Comparison of ENCODE assay signal across 22 cellular contexts in the genomic region with DNA sequence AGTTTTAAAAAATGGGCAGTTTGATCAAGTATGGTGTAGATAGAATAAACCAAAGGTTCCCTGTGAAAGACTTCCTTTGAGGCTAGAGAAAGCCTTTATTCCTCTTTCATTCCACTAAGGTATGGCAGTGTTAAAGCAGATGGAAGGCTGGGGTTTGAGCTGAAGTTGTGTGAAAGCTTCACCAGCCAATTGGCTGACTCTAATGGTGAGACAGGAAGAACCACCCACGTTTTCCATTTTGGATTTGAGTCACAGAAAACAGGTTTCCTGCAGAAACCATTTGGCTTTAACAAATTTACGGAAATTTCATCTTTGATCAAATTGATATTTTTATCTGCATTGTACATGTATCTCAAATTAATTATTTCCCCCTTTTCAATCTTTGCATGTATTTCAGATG. TPM values are rescaled to one million over a fixed set of nuclear protein-coding genes. Genes with fewer than 3 reads are reported as not detected.
DNase-seq lines count a peak whose midpoint lies in the region; ATAC-seq, FAIRE-seq and TF ChIP-seq lines count a peak whose summit lies in the region.
"Had no signal": no experiment of that assay in that cellular context is flagged by ENCODE, and none has a peak within 500 bp of the region (broad histone marks: within the 10 kb centered on the region; RNA-seq: fewer than 3 reads in every experiment).

No MANE protein-coding gene starts in this region.

- no peaks in the 10 kb centered on the region for H3K27me3 Mint-ChIP-seq in activated CD4-positive, alpha-beta T cell treated with anti-CD3 and anti-CD28 coated beads, Interleukin-2, amount 10 ng/mL, durations not matched to agents 24 days and 14 days
- H3K27me3 Mint-ChIP-seq in stimulated activated naive B cell treated with anti-CD40 and anti-IgM and Interleukin-4, amounts not matched to agents 10 μg/mL and 1 μg/mL and 100 μg/mL, for 72 hours = no peaks in the 10 kb centered on the region
- H3K27me3 Mint-ChIP-seq: activated CD8-positive, alpha-beta memory T cell treated with anti-CD3 and anti-CD28 coated beads, Interleukin-2, amount 10 ng/mL, durations not matched to agents 7 days and 5 days had no signal

- DNase-seq in activated CD4-positive, alpha-beta T cell treated with anti-CD3 and anti-CD28 coated beads, Interleukin-2, amount 10 ng/mL, durations not matched to agents 24 days and 14 days = no peak
- no peak for DNase-seq in activated CD4-positive, alpha-beta T cell treated with anti-CD3 and anti-CD28 coated beads for 48 hours
- DNase-seq in NCI-H82 treated with DMSO at 0.1 percent for 48 hours (lab: John Stamatoyannopoulos, UW; ENCODE audit: unreplicated experiment) = peak; percentile 44
- DNase-seq in H1 (ENCODE audit: low read depth in 1 of 2, low spot score in 2 of 2) = no peak
- DNase-seq in stimulated activated naive B cell treated with anti-CD40 and anti-IgM and Interleukin-4, amounts not matched to agents 10 μg/mL and 1 μg/mL and 100 μg/mL, for 72 hours = no peak
- no peak for DNase-seq in activated CD8-positive, alpha-beta memory T cell treated with anti-CD3 and anti-CD28 coated beads for 24 hours
- no peak for DNase-seq in urothelium cell line (ENCODE audit: low spot score)
- DNase-seq: activated CD8-positive, alpha-beta memory T cell treated with anti-CD3 and anti-CD28 coated beads, Interleukin-2, amount 10 ng/mL, durations not matched to agents 7 days and 5 days; activated gamma-delta T cell treated with Interleukin-2 at 50 U/mL for 16 hours; aorta; C1 segment of cervical spinal cord; DMS53; endodermal cell; KG1; NCI-H2029 treated with DMSO at 0.1 percent for 48 hours; posterior cingulate gyrus; SIG-M5; stimulated activated CD4-positive, alpha-beta T cell treated with anti-CD3 and anti-CD28 coated beads, Interleukin-2, amount 100 ng/mL, for 48 hours; substantia nigra had no signal

- no peak for TF ChIP-seq CTCF in H1 (IDR thresholded peaks at IDR 0.05; ENCODE audit: control extremely low read depth in 1 of 3, insufficient read depth in 1 of 3, low read depth in 1 of 3, low read length in 3 of 3)

- H3K79me2 ChIP-seq in H1 (ENCODE audit: control insufficient read depth in 1 of 2, insufficient read depth in 2 of 2, low read length in 2 of 2) = peaks cover 0 to 93% of the 10 kb centered on the region in 2 experiments

- H2BK5ac ChIP-seq in H1 (ENCODE audit: low read depth, low read length) = no peak overlapping the region

- no peak overlapping the region for H2AFZ ChIP-seq in H1 (ENCODE audit: low read length)

- WGBS in H1 (ENCODE audit: extremely low coverage in 1 of 2, insufficient coverage in 1 of 2, insufficient read length in 1 of 2, insufficient replicate concordance in 2 of 2, low coverage in 1 of 2, low lambda C conversion rate in 2 of 2, missing lambda C conversion rate in 1 of 2), 2 experiments = 58% methylated on average over 2 of the region's 2 CpGs; no CpG with 5 or more reads in 1 of the 2 experiments

- no peak overlapping the region for H2BK120ac ChIP-seq in H1 (replicated peaks; ENCODE audit: low read depth, low read length)

- H2BK12ac ChIP-seq in H1 (ENCODE audit: low read depth, low read length) = no peak overlapping the region

- peaks cover 0 to 6% (median 3%) of the 10 kb centered on the region in 4 experiments; a peak in 5 of 7 replicates for H3K4me1 ChIP-seq in H1 (replicated peaks in 1 of 4; ENCODE audit: control insufficient read depth in 3 of 4, insufficient read depth in 4 of 4, low read length in 3 of 4)

- no peak overlapping the region for H3K56ac ChIP-seq in H1 (replicated peaks; ENCODE audit: insufficient read length, low read depth, low read length)

- H3K23ac ChIP-seq in H1 (ENCODE audit: insufficient read length) = no peak overlapping the region

- no peak overlapping the region for H3K4ac ChIP-seq in H1 (replicated peaks; ENCODE audit: insufficient read length, low read depth, low read length)

- no peak overlapping the region for H2BK15ac ChIP-seq in H1 (ENCODE audit: low read length)

- H3K4me3 Mint-ChIP-seq in activated CD4-positive, alpha-beta T cell treated with anti-CD3 and anti-CD28 coated beads, Interleukin-2, amount 10 ng/mL, durations not matched to agents 24 days and 14 days = peak overlapping the region; percentile 3
- H3K4me3 Mint-ChIP-seq in stimulated activated naive B cell treated with anti-CD40 and anti-IgM and Interleukin-4, amounts not matched to agents 10 μg/mL and 1 μg/mL and 100 μg/mL, for 72 hours = peak overlapping the region; percentile 52 to 58
- H3K4me3 Mint-ChIP-seq: activated CD8-positive, alpha-beta memory T cell treated with anti-CD3 and anti-CD28 coated beads, Interleukin-2, amount 10 ng/mL, durations not matched to agents 7 days and 5 days; endodermal cell; T-helper 1 cell treated with Interleukin-12 subunit alpha and Interleukin-12 subunit beta and Interleukin-4 antibody, amounts not matched to agents 30 μg/mL and 1 μg/mL, for 36 hours had no signal

- intact Hi-C loops in activated CD4-positive, alpha-beta T cell treated with anti-CD3 and anti-CD28 coated beads, Interleukin-2, amount 10 ng/mL, durations not matched to agents 24 days and 14 days (cut with micrococcal nuclease) = no loop called here

- H3K9me3 ChIP-seq in H1 (ENCODE audit: insufficient read depth in 2 of 2, low read depth in 1 of 2, low read length in 1 of 2) = no peaks in the 10 kb centered on the region
- H3K9me3 ChIP-seq: HAP-1 had no signal

- H3K27ac Mint-ChIP-seq in activated CD4-positive, alpha-beta T cell treated with anti-CD3 and anti-CD28 coated beads, Interleukin-2, amount 10 ng/mL, durations not matched to agents 24 days and 14 days = no peak overlapping the region
- H3K27ac Mint-ChIP-seq in stimulated activated naive B cell treated with anti-CD40 and anti-IgM and Interleukin-4, amounts not matched to agents 10 μg/mL and 1 μg/mL and 100 μg/mL, for 72 hours = peak overlapping the region; percentile 96
- H3K27ac Mint-ChIP-seq: activated CD8-positive, alpha-beta memory T cell treated with anti-CD3 and anti-CD28 coated beads, Interleukin-2, amount 10 ng/mL, durations not matched to agents 7 days and 5 days; T-helper 1 cell treated with Interleukin-12 subunit alpha and Interleukin-12 subunit beta and Interleukin-4 antibody, amounts not matched to agents 30 μg/mL and 1 μg/mL, for 36 hours had no signal

- no peak overlapping the region for H3K4me3 ChIP-seq in H1 (ENCODE audit: extremely low read depth in 1 of 4, insufficient read depth in 2 of 4, low read depth in 3 of 4, low read length in 4 of 4)
- H3K4me3 ChIP-seq: HAP-1 had no signal

- H3K18ac ChIP-seq in H1 (ENCODE audit: extremely low read depth, low read length) = no peak overlapping the region

- FAIRE-seq in H1 (lab: Jason Lieb, UNC) (peak; percentile 24), urothelium cell line (lab: Jason Lieb, UNC) (no peak)

- TF ChIP-seq RAD21 in H1 (IDR thresholded peaks at IDR 0.05 in 1 of 2, conservative IDR thresholded peaks at IDR 0.05 in 1 of 2; ENCODE audit: low read depth in 2 of 2, low read length in 2 of 2) = no peak

- H4K8ac ChIP-seq in H1 (ENCODE audit: extremely low read depth, insufficient read depth, low read length) = no peak overlapping the region

- H4K91ac ChIP-seq in H1 (replicated peaks; ENCODE audit: insufficient read length, low read length) = no peak overlapping the region

- no peak overlapping the region for H4K5ac ChIP-seq in H1 (ENCODE audit: insufficient read length, low read depth, low read length)

- no peaks in the 10 kb centered on the region for H3K23me2 ChIP-seq in H1 (ENCODE audit: low read depth, low read length)

- H4K20me1 ChIP-seq in H1 (replicated peaks in 1 of 2; ENCODE audit: control insufficient read depth in 1 of 2, insufficient read depth in 2 of 2, low read length in 2 of 2) = no peaks in the 10 kb centered on the region

- H3K9me3 Mint-ChIP-seq in activated CD4-positive, alpha-beta T cell treated with anti-CD3 and anti-CD28 coated beads, Interleukin-2, amount 10 ng/mL, durations not matched to agents 24 days and 14 days = peaks cover 11% of the 10 kb centered on the region
- H3K9me3 Mint-ChIP-seq in stimulated activated naive B cell treated with anti-CD40 and anti-IgM and Interleukin-4, amounts not matched to agents 10 μg/mL and 1 μg/mL and 100 μg/mL, for 72 hours = peaks cover 10 to 16% of the 10 kb centered on the region in 2 donors

- H2AK5ac ChIP-seq in H1 (ENCODE audit: low read depth, low read length) = no peak overlapping the region

- POLR2A ChIA-PET in H1 (lab: Charles Lee; ENCODE audit: partially characterized antibody) = interaction anchor here (1.1 kb wide), 1 partner anchor 40 kb away, joined by 6 read pairs; no protein-coding TSS in a partner anchor

- H3K79me1 ChIP-seq in H1 (ENCODE audit: low read depth, low read length) = peaks cover 3% of the 10 kb centered on the region

- no peak overlapping the region for H3K9ac ChIP-seq in H1 (replicated peaks in 1 of 4; ENCODE audit: extremely low read depth in 1 of 4, low read depth in 3 of 4, low read length in 3 of 4)

- no peak overlapping the region for H3K14ac ChIP-seq in H1 (ENCODE audit: insufficient read length)

- no peak overlapping the region for H3K27ac ChIP-seq in H1 (ENCODE audit: low read depth, low read length)

- peaks cover 44% of the 10 kb centered on the region for H3K36me3 Mint-ChIP-seq in activated CD4-positive, alpha-beta T cell treated with anti-CD3 and anti-CD28 coated beads, Interleukin-2, amount 10 ng/mL, durations not matched to agents 24 days and 14 days (ENCODE audit: low read depth)
- H3K36me3 Mint-ChIP-seq in stimulated activated naive B cell treated with anti-CD40 and anti-IgM and Interleukin-4, amounts not matched to agents 10 μg/mL and 1 μg/mL and 100 μg/mL, for 72 hours = peaks cover 38 to 80% of the 10 kb centered on the region in 2 donors

- no peaks in the 10 kb centered on the region for H3K27me3 ChIP-seq in H1 (replicated peaks in 1 of 4; ENCODE audit: control insufficient read depth in 3 of 4, extremely low read depth in 1 of 4, insufficient read depth in 3 of 4, low read length in 3 of 4)

- H3K4me2 ChIP-seq in H1 (ENCODE audit: insufficient read depth in 1 of 2, low read depth in 2 of 2, low read length in 2 of 2) = no peak overlapping the region

- ATAC-seq in stimulated activated naive B cell treated with anti-CD40 and anti-IgM and Interleukin-4, amounts not matched to agents 10 μg/mL and 1 μg/mL and 100 μg/mL, for 72 hours (replicated peaks) = no peak
- ATAC-seq in HG03039 (IDR thresholded peaks at IDR 0.05; ENCODE audit: unreplicated experiment) = no peak
- ATAC-seq: activated CD8-positive, alpha-beta memory T cell treated with anti-CD3 and anti-CD28 coated beads, Interleukin-2, amount 10 ng/mL, durations not matched to agents 7 days and 5 days had no signal

- H3K36me3 ChIP-seq in H1 (ENCODE audit: control insufficient read depth in 2 of 4, insufficient read depth in 4 of 4, low read length in 3 of 4) = no peaks in the 10 kb centered on the region
- H3K36me3 ChIP-seq: HAP-1 had no signal

- CTCF ChIA-PET in H1 (lab: Charles Lee; ENCODE audit: partially characterized antibody) = interaction anchor here (0.9 to 1.1 kb wide), 2 partner anchors 11 to 41 kb away, joined by 3 to 5 read pairs; no protein-coding TSS in a partner anchor

- TF ChIP-seq POLR2A in H1 (IDR thresholded peaks at IDR 0.05; ENCODE audit: control extremely low read depth in 1 of 2, low read depth in 2 of 2, low read length in 2 of 2) = no peak

- TF ChIP-seq EP300 in H1 (IDR thresholded peaks at IDR 0.05; ENCODE audit: borderline replicate concordance in 1 of 2, low read depth in 2 of 2, low read length in 2 of 2) = no peak

- H3K4me1 Mint-ChIP-seq in activated CD4-positive, alpha-beta T cell treated with anti-CD3 and anti-CD28 coated beads, Interleukin-2, amount 10 ng/mL, durations not matched to agents 24 days and 14 days = peaks cover 37% of the 10 kb centered on the region
- peaks cover 41 to 97% of the 10 kb centered on the region in 2 donors for H3K4me1 Mint-ChIP-seq in stimulated activated naive B cell treated with anti-CD40 and anti-IgM and Interleukin-4, amounts not matched to agents 10 μg/mL and 1 μg/mL and 100 μg/mL, for 72 hours

- no peak overlapping the region for H2BK20ac ChIP-seq in H1 (ENCODE audit: low read length)

RNA-seq across cellular contexts. Expression of a gene that starts 42.0 kb away (rescaled TPM):
- total RNA-seq in activated CD4-positive, alpha-beta T cell treated with anti-CD3 and anti-CD28 coated beads, Interleukin-2, amount 10 ng/mL, durations not matched to agents 24 days and 14 days = 69.7 and 72.6 TPM in 2 replicates
- 78.3 and 79.8 TPM in 2 replicates for total RNA-seq in H1 (2021; fragmentation: NEBNext Ultra II Directional; extraction: Animal tissue kit (Norgen Biotek cat#: 25700))
- polyA plus RNA-seq in H1 (2011; rRNA removed) = 45.8 and 46.5 TPM in 2 replicates
- 43.2 TPM for polyA plus RNA-seq in H1 (2011; cell fraction: cytosol; rRNA removed)
- polyA plus RNA-seq in H1 (2011; cell fraction: nucleus; rRNA removed) = 84.2 TPM
- 54.3 to 65.2 TPM (median 61.6 TPM) in 4 replicates for polyA plus RNA-seq in H1 (2012, experiment 1 of 2)
- polyA plus RNA-seq in H1 (2012, experiment 2 of 2) = 8.1 TPM
- 42.7 TPM for polyA plus RNA-seq in H1 (2013, experiment 1 of 2)
- 39.1 TPM for polyA plus RNA-seq in H1 (2013, experiment 2 of 2)
- 69.6 and 71.4 TPM in 2 replicates for polyA minus RNA-seq in H1 (2011; rRNA and poly(A)+ RNA removed)
- polyA minus RNA-seq in H1 (2011; cell fraction: cytosol; rRNA and poly(A)+ RNA removed) = 60.5 TPM
- polyA minus RNA-seq in H1 (2011; cell fraction: nucleus; rRNA and poly(A)+ RNA removed) = 96.9 TPM
